Comparison of ENCODE assay signal across 8 cellular contexts in the genomic region with DNA sequence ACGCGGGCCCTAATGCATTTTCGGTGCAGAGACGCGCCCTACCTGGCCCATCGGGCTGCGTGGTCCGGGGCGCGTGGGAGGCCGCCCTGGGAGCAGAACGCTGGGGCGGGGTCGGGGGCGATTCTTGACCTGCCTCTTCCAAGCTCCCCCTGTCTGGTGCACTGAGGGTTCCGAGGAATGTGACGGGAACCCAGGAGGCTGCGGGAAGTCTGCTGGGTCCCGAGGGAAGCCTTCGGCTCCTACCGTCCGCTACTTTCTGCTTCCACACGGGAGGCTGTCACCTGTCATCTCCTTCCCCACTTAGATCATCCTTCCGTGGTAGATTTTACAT. TPM values are rescaled to one million over a fixed set of nuclear protein-coding genes. Genes with fewer than 3 reads are reported as not detected.
DNase-seq lines count a peak whose midpoint lies in the region; ATAC-seq and TF ChIP-seq lines count a peak whose summit lies in the region.

No MANE protein-coding gene starts in this region.

- no peak overlapping the region for H3K27ac Mint-ChIP-seq in CD4-positive, CD25-positive, alpha-beta regulatory T cell
- H3K27ac Mint-ChIP-seq in activated naive CD4-positive, alpha-beta T cell treated with anti-CD3 and anti-CD28 coated beads, Interleukin-2, amount 50 U/mL, for 72 hours = peak overlapping the region; percentile 82 to 88

- intact Hi-C loops in stomach (cut with DNase I; ENCODE audit: low total_unique reads) = no loop called here

- H3K4me1 ChIP-seq in CD4-positive, CD25-positive, alpha-beta regulatory T cell (ENCODE audit: control insufficient read depth, insufficient read depth, low read length, poor library complexity, severe bottlenecking) = peaks cover 22% of the 10 kb centered on the region
- peaks cover 6 to 66% (median 40%) of the 10 kb centered on the region in 4 donors for H3K4me1 ChIP-seq in stomach

- ATAC-seq in CD4-positive, CD25-positive, alpha-beta regulatory T cell (ENCODE audit: low read depth in 2 of 2) = no peak
- ATAC-seq in HG02970 (IDR thresholded peaks at IDR 0.05; ENCODE audit: low FRiP score, unreplicated experiment) (peak; percentile 11), GM19467 (IDR thresholded peaks at IDR 0.05; ENCODE audit: unreplicated experiment) (no peak), GM19452 (IDR thresholded peaks at IDR 0.05; ENCODE audit: unreplicated experiment) (no peak), HG02852 (IDR thresholded peaks at IDR 0.05; ENCODE audit: unreplicated experiment) (no peak)
- no peak for ATAC-seq in activated naive CD4-positive, alpha-beta T cell treated with anti-CD3 and anti-CD28 coated beads, Interleukin-2, amount 50 U/mL, for 72 hours

- H3K36me3 ChIP-seq in CD4-positive, CD25-positive, alpha-beta regulatory T cell (ENCODE audit: control insufficient read depth, insufficient read depth, low read length) = no peaks in the 10 kb centered on the region
- H3K36me3 ChIP-seq in stomach = no peaks in the 10 kb centered on the region

- H3K4me3 Mint-ChIP-seq in CD4-positive, CD25-positive, alpha-beta regulatory T cell = peak overlapping the region; percentile 92 to 94 (median 93)

- H3K9me3 ChIP-seq in CD4-positive, CD25-positive, alpha-beta regulatory T cell (ENCODE audit: control insufficient read depth in 2 of 2, low read length in 2 of 2) = no peaks in the 10 kb centered on the region
- no peaks in the 10 kb centered on the region for H3K9me3 ChIP-seq in stomach

- no peak for TF ChIP-seq EP300 in stomach (IDR thresholded peaks at IDR 0.05)

- H3K9me3 Mint-ChIP-seq in CD4-positive, CD25-positive, alpha-beta regulatory T cell = peaks cover 0 to 2% (median 0%) of the 10 kb centered on the region in 7 donors
- no peaks in the 10 kb centered on the region for H3K9me3 Mint-ChIP-seq in activated naive CD4-positive, alpha-beta T cell treated with anti-CD3 and anti-CD28 coated beads, Interleukin-2, amount 50 U/mL, for 72 hours

- no peak for TF ChIP-seq POLR2A in stomach (IDR thresholded peaks at IDR 0.05)

- DNase-seq in CD4-positive, CD25-positive, alpha-beta regulatory T cell = no peak
- no peak for DNase-seq in activated naive CD4-positive, alpha-beta T cell treated with anti-CD3 and anti-CD28 coated beads, Interleukin-2, amount 50 U/mL, for 72 hours (ENCODE audit: low spot score in 2 of 2)
- peak; percentile 7 for DNase-seq in iPS-NIHi11 (ENCODE audit: low spot score)
- no peak for DNase-seq in stomach

- peaks cover 11 to 28% (median 15%) of the 10 kb centered on the region in 4 donors for H3K4me1 Mint-ChIP-seq in CD4-positive, CD25-positive, alpha-beta regulatory T cell

- 0 to 2% (median 1%) methylated on average over 22 to 24 of the region's 24 CpGs for WGBS in stomach, 5 donors

- H3K27me3 Mint-ChIP-seq in CD4-positive, CD25-positive, alpha-beta regulatory T cell = peaks cover 8% of the 10 kb centered on the region

- no peak for TF ChIP-seq CTCF in stomach (IDR thresholded peaks at IDR 0.05)

- H3K36me3 Mint-ChIP-seq in CD4-positive, CD25-positive, alpha-beta regulatory T cell = no peaks in the 10 kb centered on the region
- H3K36me3 Mint-ChIP-seq in activated naive CD4-positive, alpha-beta T cell treated with anti-CD3 and anti-CD28 coated beads, Interleukin-2, amount 50 U/mL, for 72 hours = peaks cover 6 to 11% of the 10 kb centered on the region in 2 donors

- H3K27me3 ChIP-seq in CD4-positive, CD25-positive, alpha-beta regulatory T cell (ENCODE audit: control insufficient read depth, insufficient read depth, low read length) = no peaks in the 10 kb centered on the region
- no peaks in the 10 kb centered on the region for H3K27me3 ChIP-seq in stomach

- peak overlapping the region; percentile 85 for H3K4me3 ChIP-seq in CD4-positive, CD25-positive, alpha-beta regulatory T cell (ENCODE audit: low read depth, low read length)
- H3K4me3 ChIP-seq in stomach = peak overlapping the region; percentile 76 to 91 (median 86)

- H3K27ac ChIP-seq in CD4-positive, CD25-positive, alpha-beta regulatory T cell (ENCODE audit: insufficient read depth, low read length, poor library complexity, severe bottlenecking) = peak overlapping the region; percentile 41
- H3K27ac ChIP-seq in stomach = peak overlapping the region; percentile 84 to 92 (median 88)

RNA-seq across cellular contexts. Expression of gene SPRYD7, which starts 0.8 kb away (rescaled TPM):
- total RNA-seq in CD4-positive, CD25-positive, alpha-beta regulatory T cell = 1.8 TPM
- polyA plus RNA-seq in CD4-positive, CD25-positive, alpha-beta regulatory T cell = 1 to 10 TPM; 2.7 to 3.8 (median 3.0) TPM
- total RNA-seq in activated naive CD4-positive, alpha-beta T cell treated with anti-CD3 and anti-CD28 coated beads, Interleukin-2, amount 50 U/mL, for 72 hours = 1 to 10 TPM; 4.6 to 5.0 TPM
- 10 to 100 TPM in 2 of 5 donors, 1 to 10 TPM in 2, not detected in 1; 3.6 to 26.9 (median 8.9) TPM for total RNA-seq in stomach
- 10 to 100 TPM in 1 of 3 donors, 1 to 10 TPM in 2; 7.2 to 10.5 (median 8.1) TPM for polyA plus RNA-seq in stomach

RNA-seq across cellular contexts. Expression of gene TRIM13, which starts 59.9 kb away (rescaled TPM):
- total RNA-seq in CD4-positive, CD25-positive, alpha-beta regulatory T cell = 23.8 TPM
- polyA plus RNA-seq in CD4-positive, CD25-positive, alpha-beta regulatory T cell = 10 to 100 TPM; 10.2 to 22.5 (median 13.4) TPM
- 10 to 100 TPM; 12.2 to 20.7 TPM for total RNA-seq in activated naive CD4-positive, alpha-beta T cell treated with anti-CD3 and anti-CD28 coated beads, Interleukin-2, amount 50 U/mL, for 72 hours
- 10 to 100 TPM in 4 of 5 donors, 1 to 10 TPM in 1; 4.1 to 23.7 (median 16.1) TPM for total RNA-seq in stomach
- polyA plus RNA-seq in stomach = 10 to 100 TPM in 1 of 3 donors, 1 to 10 TPM in 2; 7.5 to 18.6 (median 8.3) TPM

Comparison
In these comparisons a context has a peak if more than half of its experiments do, and no peak if none do; other contexts are left out.
1. H3K27ac Mint-ChIP-seq: peak in activated naive CD4-positive, alpha-beta T cell treated with anti-CD3 and anti-CD28 coated beads, Interleukin-2, amount 50 U/mL, for 72 hours (2 of 2); none in CD4-positive, CD25-positive, alpha-beta regulatory T cell (0 of 3).